ENCODE assay signal across 8 cellular contexts in genomic region chr10:110600487-110601101, GRCh38. TPM values are rescaled to one million over a fixed set of nuclear protein-coding genes. Genes with fewer than 3 reads are reported as not detected.
DNase-seq lines count a peak whose midpoint lies in the region; ATAC-seq and TF ChIP-seq lines count a peak whose summit lies in the region.

No MANE protein-coding gene starts in this region.

- BruUV-seq in A673 (replicated peaks; lab: Mats Ljungman, UMichigan) (no TSS peak), Panc1 (replicated peaks; lab: Mats Ljungman, UMichigan) (no TSS peak)

- H3K4me3 ChIP-seq in A673 (ENCODE audit: low read depth, low read length, poor library complexity, severe bottlenecking) (no peak overlapping the region), Panc1 (ENCODE audit: low read depth in 2 of 2, low read length in 2 of 2) (no peak overlapping the region)
- no peak overlapping the region for H3K4me3 ChIP-seq in naive thymus-derived CD4-positive, alpha-beta T cell (ENCODE audit: low read length)

- H3K4me1 Mint-ChIP-seq in naive thymus-derived CD4-positive, alpha-beta T cell, result peaks cover 0 to 6% (median 0%) of the 10 kb centered on the region in 7 donors

- TF ChIP-seq CTCF in A673 (conservative IDR thresholded peaks at IDR 0.05; ENCODE audit: low read depth, low read length) (peak; percentile 74), Panc1 (IDR thresholded peaks at IDR 0.05) (peak; percentile 81)

- POLR2A ChIA-PET in A673 (lab: Charles Lee; ENCODE audit: low non-redundant PET), result no interaction called here
- POLR2A ChIA-PET in Panc1 (lab: Charles Lee), result interaction anchor here (1.0 kb wide), 1 partner anchor 9 kb away, joined by 3 read pairs; no protein-coding TSS in a partner anchor
- POLR2A ChIA-PET in naive thymus-derived CD4-positive, alpha-beta T cell (lab: Charles Lee), result interaction anchor here (0.5 to 0.7 kb wide), 2 partner anchors 144 to 615 kb away, joined by 4 read pairs; no protein-coding TSS in a partner anchor

- H3K36me3 ChIP-seq in A673 (ENCODE audit: insufficient read depth, low read length, poor library complexity, severe bottlenecking) (peaks cover 92% of the 10 kb centered on the region), Panc1 (ENCODE audit: control insufficient read depth, insufficient read depth, low read length) (peaks cover 73% of the 10 kb centered on the region)
- peaks cover 6 to 50% (median 31%) of the 10 kb centered on the region in 3 experiments for H3K36me3 ChIP-seq in naive thymus-derived CD4-positive, alpha-beta T cell (ENCODE audit: control insufficient read depth in 2 of 3, insufficient read depth in 3 of 3, low read length in 3 of 3)

- H3K36me3 Mint-ChIP-seq in naive thymus-derived CD4-positive, alpha-beta T cell, result peaks cover 4 to 46% (median 32%) of the 10 kb centered on the region in 5 donors

- H3K9me3 ChIP-seq in A673 (ENCODE audit: low read depth, low read length, poor library complexity, severe bottlenecking), result no peaks in the 10 kb centered on the region
- H3K9me3 ChIP-seq in Panc1 (ENCODE audit: control insufficient read depth, insufficient read depth, low read depth, low read length), result no peaks in the 10 kb centered on the region
- no peaks in the 10 kb centered on the region for H3K9me3 ChIP-seq in naive thymus-derived CD4-positive, alpha-beta T cell (ENCODE audit: control insufficient read depth in 2 of 3, low read length in 3 of 3)

- H3K9me3 Mint-ChIP-seq in naive thymus-derived CD4-positive, alpha-beta T cell, result no peaks in the 10 kb centered on the region

- no peaks in the 10 kb centered on the region for H3K27me3 ChIP-seq in A673 (replicated peaks; ENCODE audit: insufficient read depth, low read depth, low read length, poor library complexity)
- H3K27me3 ChIP-seq in Panc1 (ENCODE audit: control insufficient read depth, insufficient read depth, low read length), result no peaks in the 10 kb centered on the region
- no peaks in the 10 kb centered on the region for H3K27me3 ChIP-seq in naive thymus-derived CD4-positive, alpha-beta T cell (ENCODE audit: control insufficient read depth in 2 of 2, insufficient read depth in 2 of 2, low read length in 2 of 2)

- in situ Hi-C loops in Panc1 (cut with HindIII; ENCODE audit: low pct_unique_long_range_greater_than_20kb, low sequenced_read_pairs), result no loop called here

- intact Hi-C loops in A673 (cut with micrococcal nuclease; ENCODE audit: unreplicated experiment) (loop anchor here (1.0 kb wide), 1 partner anchor 289 kb away; no protein-coding TSS in a partner anchor), Panc1 (cut with micrococcal nuclease; ENCODE audit: unreplicated experiment) (loop anchor here (2.0 kb wide), 1 partner anchor 290 kb away; no protein-coding TSS in a partner anchor)
- intact Hi-C loops in naive thymus-derived CD4-positive, alpha-beta T cell (cut with micrococcal nuclease), result loop anchor here (1.0 to 5.0 kb wide), 4 partner anchors 33 to 294 kb away; partner anchors contain the start of gene SMC3 (in 1 of the 2)

- H3K27ac ChIP-seq in A673 (ENCODE audit: low read depth, low read length, poor library complexity, severe bottlenecking), result no peak overlapping the region
- H3K27ac ChIP-seq in Panc1 (ENCODE audit: low read length), result no peak overlapping the region
- H3K27ac ChIP-seq in naive thymus-derived CD4-positive, alpha-beta T cell (ENCODE audit: low read depth, low read length), result no peak overlapping the region

- no peak overlapping the region for H3K4me3 Mint-ChIP-seq in naive thymus-derived CD4-positive, alpha-beta T cell

- H3K27me3 Mint-ChIP-seq in naive thymus-derived CD4-positive, alpha-beta T cell, result no peaks in the 10 kb centered on the region

- no peak overlapping the region for H3K27ac Mint-ChIP-seq in naive thymus-derived CD4-positive, alpha-beta T cell

- peak; percentile 82 for DNase-seq in A673 (ENCODE audit: low spot score)
- DNase-seq in ELF-1 (ENCODE audit: low read depth, low spot score), result peak; percentile 60
- DNase-seq in Panc1 (ENCODE audit: low read depth, low spot score), result peak; percentile 57
- peak; percentile 88 for DNase-seq in dermis blood vessel endothelial cell
- DNase-seq in naive thymus-derived CD4-positive, alpha-beta T cell, result peak in 6 of 9 donors; percentile 19 to 39 (median 29)
- no peak for DNase-seq in KG1 (lab: John Stamatoyannopoulos, UW)

- ATAC-seq in HG03342 (IDR thresholded peaks at IDR 0.05; ENCODE audit: unreplicated experiment), result peak; percentile 77
- ATAC-seq in Panc1, result peak; percentile 87
- ATAC-seq in naive thymus-derived CD4-positive, alpha-beta T cell, result peak; percentile 70
- no peak for ATAC-seq in HG03521 (IDR thresholded peaks at IDR 0.05; ENCODE audit: unreplicated experiment)

- CTCF ChIA-PET in A673 (lab: Charles Lee), result interaction anchor here (0.6 to 1.0 kb wide), 5 partner anchors 8 to 294 kb away, joined by 3 to 5 read pairs (median 4); no protein-coding TSS in a partner anchor
- CTCF ChIA-PET in Panc1 (lab: Charles Lee), result interaction anchor here (0.6 kb wide), 2 partner anchors 17 to 71 kb away, joined by 4 to 6 read pairs; no protein-coding TSS in a partner anchor
- CTCF ChIA-PET in naive thymus-derived CD4-positive, alpha-beta T cell (lab: Charles Lee), result interaction anchor here (0.6 to 1.6 kb wide), 5 partner anchors 19 to 198 kb away, joined by 3 to 4 read pairs (median 3); no protein-coding TSS in a partner anchor

- H3K4me1 ChIP-seq in A673 (ENCODE audit: insufficient read depth, low read length, poor library complexity, severe bottlenecking) (no peaks in the 10 kb centered on the region), Panc1 (ENCODE audit: control insufficient read depth, insufficient read depth, low read length) (no peaks in the 10 kb centered on the region)
- no peaks in the 10 kb centered on the region for H3K4me1 ChIP-seq in naive thymus-derived CD4-positive, alpha-beta T cell (ENCODE audit: control insufficient read depth in 2 of 2, insufficient read depth in 2 of 2, low read length in 2 of 2)

RNA-seq across cellular contexts. Expression of gene SMC3, which starts 33.1 kb away (rescaled TPM):
- total RNA-seq in A673 (2021), result 107 TPM in 2 replicates
- total RNA-seq in Panc1 (2021; ENCODE audit: unreplicated experiment), result 71.2 TPM
- 30.4 TPM for polyA plus RNA-seq in Panc1 (2012; ENCODE audit: insufficient read length)
- 29.6 and 47.3 TPM in 2 replicates for total RNA-seq in dermis blood vessel endothelial cell
- 10 to 100 TPM; 29.8 to 69.8 (median 48.5) TPM for total RNA-seq in naive thymus-derived CD4-positive, alpha-beta T cell
- polyA plus RNA-seq in naive thymus-derived CD4-positive, alpha-beta T cell, result 10 to 100 TPM; 64.8 to 88.2 TPM

RNA-seq across cellular contexts. Expression of gene RBM20, which starts 43.5 kb away (rescaled TPM):
- total RNA-seq in A673 (2021) (1.3 and 1.8 TPM in 2 replicates), Panc1 (2021; ENCODE audit: unreplicated experiment) (0.10 TPM), dermis blood vessel endothelial cell (4.6 and 5.3 TPM in 2 replicates)
- 0.40 TPM for polyA plus RNA-seq in Panc1 (2012; ENCODE audit: insufficient read length)
- total RNA-seq in naive thymus-derived CD4-positive, alpha-beta T cell, result 1 to 10 TPM in 2 of 5 experiments, under 1 TPM in 3; 0.16 to 1.7 (median 0.40) TPM
- under 1 TPM in 1 of 2 donors, not detected in 1; 0.18 TPM for polyA plus RNA-seq in naive thymus-derived CD4-positive, alpha-beta T cell
